In genomic region chr3:43233062-43233461, GRCh38 we compare ENCODE assay signal across 30 cellular contexts.
"Had no signal": no experiment of that assay in that cellular context is flagged by ENCODE, and none has a peak within 500 bp of the region (broad histone marks: within the 10 kb centered on the region; RNA-seq: fewer than 3 reads in every experiment).

No MANE protein-coding gene starts in this region.

- H3K27ac ChIP-seq: adrenal gland, body of pancreas, breast epithelium, PC-9, RWPE1, WERI-Rb-1 had no signal

- H3K9me3 ChIP-seq: adrenal gland, body of pancreas had no signal

- H3K27me3 ChIP-seq: adrenal gland, body of pancreas, breast epithelium had no signal

- H3K4me3 ChIP-seq: adrenal gland, body of pancreas, breast epithelium, PC-9 had no signal

- H3K4me1 ChIP-seq: adrenal gland had no signal

- H3K27ac Mint-ChIP-seq: activated CD4-positive, alpha-beta memory T cell treated with anti-CD3 and anti-CD28 coated beads, Interleukin-2, amount 10 ng/mL, durations not matched to agents 7 days and 5 days; activated CD8-positive, alpha-beta memory T cell treated with anti-CD3 and anti-CD28 coated beads, Interleukin-2, amount 10 ng/mL, durations not matched to agents 7 days and 5 days; activated naive CD4-positive, alpha-beta T cell treated with anti-CD3 and anti-CD28 coated beads for 36 hours had no signal

- H3K4me3 Mint-ChIP-seq: activated CD4-positive, alpha-beta memory T cell treated with anti-CD3 and anti-CD28 coated beads, Interleukin-2, amount 10 ng/mL, durations not matched to agents 7 days and 5 days; activated CD8-positive, alpha-beta memory T cell treated with anti-CD3 and anti-CD28 coated beads, Interleukin-2, amount 10 ng/mL, durations not matched to agents 7 days and 5 days; activated naive CD4-positive, alpha-beta T cell treated with anti-CD3 and anti-CD28 coated beads for 36 hours; T-cell had no signal

- DNase-seq: activated CD4-positive, alpha-beta memory T cell treated with anti-CD3 and anti-CD28 coated beads, Interleukin-2, amount 10 ng/mL, durations not matched to agents 7 days and 5 days; activated CD4-positive, alpha-beta T cell treated with anti-CD3 and anti-CD28 coated beads for 1 hour; activated CD4-positive, CD25-positive, alpha-beta regulatory T cell; activated CD8-positive, alpha-beta memory T cell treated with anti-CD3 and anti-CD28 coated beads for 24 hours; activated CD8-positive, alpha-beta memory T cell treated with anti-CD3 and anti-CD28 coated beads, Interleukin-2, amount 10 ng/mL, durations not matched to agents 7 days and 5 days; activated CD8-positive, alpha-beta memory T cell treated with anti-CD3 and anti-CD28 coated beads, Interleukin-2, amount 50 U/mL, for 48 hours; activated gamma-delta T cell treated with Interleukin-2 at 50 U/mL for 16 hours; activated T-cell treated with anti-CD3 and anti-CD28 coated beads, Interleukin-2, amount 50 U/mL, for 1 hour; adrenal gland; body of pancreas; cerebellar nuclear complex; Karpas-422; KBM-7; NCI-H1105; NCI-H1417 treated with DMSO at 0.1 percent for 48 hours; NCI-H187 treated with DMSO at 0.1 percent for 48 hours; NCI-H2081; NCI-H345; NCI-H526; NCI-H774; PC-9; SIG-M5; T-cell; T1000 had no signal

- H3K36me3 Mint-ChIP-seq: activated CD8-positive, alpha-beta memory T cell treated with anti-CD3 and anti-CD28 coated beads, Interleukin-2, amount 10 ng/mL, durations not matched to agents 7 days and 5 days had no signal

- ATAC-seq: body of pancreas, Right ventricle myocardium inferior, SK-N-SH treated with all-trans-retinoic acid at 6 μM for 48 hours, T-cell had no signal

- H3K36me3 ChIP-seq: adrenal gland, breast epithelium, WERI-Rb-1 had no signal
